ENCODE assay signal across 8 cellular contexts in the genomic region with DNA sequence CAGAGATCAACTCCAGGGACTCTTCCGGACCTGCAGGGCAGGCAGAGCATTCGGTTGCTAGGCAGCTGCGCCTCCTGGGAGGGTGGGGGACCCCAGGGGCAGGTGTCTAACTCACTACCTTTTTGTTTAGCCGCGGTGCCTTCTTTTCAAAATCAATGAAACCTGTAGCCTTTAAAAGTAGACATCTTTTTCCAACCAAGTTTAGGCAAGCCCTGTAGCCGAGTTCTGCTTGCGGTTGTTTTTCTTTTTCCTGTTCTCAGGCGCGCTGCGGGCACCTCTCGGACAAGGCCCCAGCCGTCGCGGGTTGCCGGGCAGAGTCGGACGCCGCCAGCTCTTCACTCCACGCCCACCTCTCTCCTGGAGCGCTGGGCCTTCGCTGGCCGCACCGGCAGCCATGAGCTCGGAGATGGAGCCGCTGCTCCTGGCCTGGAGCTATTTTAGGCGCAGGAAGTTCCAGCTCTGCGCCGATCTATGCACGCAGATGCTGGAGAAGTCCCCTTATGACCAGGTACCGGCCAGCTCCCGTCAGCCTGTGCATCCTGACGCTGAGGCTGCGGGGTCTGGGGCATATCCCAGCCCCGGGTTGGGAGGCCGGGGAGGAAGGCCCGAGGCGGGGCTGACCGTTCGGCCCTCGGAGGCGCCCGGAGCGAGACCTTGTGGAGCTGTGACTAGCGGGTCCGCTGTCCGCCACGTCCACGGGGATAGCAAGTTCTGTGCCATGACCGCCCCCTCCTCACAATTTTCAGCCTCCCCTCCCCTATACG. TPM values are rescaled to one million over a fixed set of nuclear protein-coding genes. Genes with fewer than 3 reads are reported as not detected.
DNase-seq lines count a peak whose midpoint lies in the region; ATAC-seq, FAIRE-seq and TF ChIP-seq lines count a peak whose summit lies in the region.

TTC8 (plus strand) TSS at position 338 of the 764 bp plus-strand sequence; CDS start at position 395, 57 bp downstream.

- H3K9ac ChIP-seq in H1 (replicated peaks in 1 of 4; ENCODE audit: extremely low read depth in 1 of 4, low read depth in 3 of 4, low read length in 3 of 4): peak within 1 kb of the TSS; percentile 62 to 94 (median 77)

- H4K91ac ChIP-seq in H1 (replicated peaks; ENCODE audit: insufficient read length, low read length): no peak within 1 kb of the TSS

- peak within 1 kb of the TSS; percentile 74 for H2BK5ac ChIP-seq in H1 (ENCODE audit: low read depth, low read length)

- peak; percentile 89 for DNase-seq in COR-L47 (lab: John Stamatoyannopoulos, UW)
- DNase-seq in HTR-8/SVneo (ENCODE audit: insufficient read length, low spot score): peak; percentile 85
- DNase-seq in NOMO-1 treated with DMSO at 0.1 percent for 48 hours (lab: John Stamatoyannopoulos, UW; ENCODE audit: unreplicated experiment): peak; percentile 90
- peak; percentile 91 for DNase-seq in activated CD8-positive, alpha-beta memory T cell treated with anti-CD3 and anti-CD28 coated beads, Interleukin-2, amount 10 ng/mL, durations not matched to agents 7 days and 5 days
- DNase-seq in H1 (ENCODE audit: low read depth in 1 of 2, low spot score in 2 of 2): peak; percentile 47 to 88
- DNase-seq in memory B cell (ENCODE audit: low spot score in 2 of 2): peak; percentile 88 to 91
- DNase-seq in stimulated activated CD8-positive, alpha-beta memory T cell treated with anti-CD3 and anti-CD28 coated beads, Interleukin-12 subunit alpha, Interleukin-12 subunit beta, amount 100 ng/mL, for 1 hour (ENCODE audit: low read depth): peak; percentile 71

- CTCF ChIA-PET in activated CD8-positive, alpha-beta memory T cell treated with anti-CD3 and anti-CD28 coated beads, Interleukin-2, amount 10 ng/mL, durations not matched to agents 7 days and 5 days (lab: Charles Lee): interaction anchor here (0.6 to 2.3 kb wide), 8 partner anchors 14 to 611 kb away, joined by 3 to 9 read pairs (median 3); partner anchors contain the start of gene EML5
- CTCF ChIA-PET in H1 (lab: Charles Lee; ENCODE audit: partially characterized antibody): interaction anchor here (0.7 to 1.4 kb wide), 6 partner anchors 29 to 1557 kb away, joined by 3 to 6 read pairs (median 4); no protein-coding TSS in a partner anchor

- peaks cover 5% of the 10 kb centered on the region for H3K23me2 ChIP-seq in H1 (ENCODE audit: low read depth, low read length)

- H2BK20ac ChIP-seq in H1 (ENCODE audit: low read length): no peak within 1 kb of the TSS

- H3K27ac ChIP-seq in H1 (ENCODE audit: low read depth, low read length): peak within 1 kb of the TSS; percentile 87

- ATAC-seq in GM21367 (IDR thresholded peaks at IDR 0.05; ENCODE audit: unreplicated experiment): peak; percentile 99
- ATAC-seq in activated CD8-positive, alpha-beta memory T cell treated with anti-CD3 and anti-CD28 coated beads, Interleukin-2, amount 10 ng/mL, durations not matched to agents 7 days and 5 days: peak; percentile 97
- peak; percentile 92 for ATAC-seq in memory B cell (ENCODE audit: low read depth)

- 1% methylated on average over 39 of the region's 50 CpGs; no CpG with 5 or more reads in 1 of the 2 experiments for WGBS in H1 (ENCODE audit: extremely low coverage in 1 of 2, insufficient coverage in 1 of 2, insufficient read length in 1 of 2, insufficient replicate concordance in 2 of 2, low coverage in 1 of 2, low lambda C conversion rate in 2 of 2, missing lambda C conversion rate in 1 of 2), 2 experiments

- no peak within 1 kb of the TSS for H3K14ac ChIP-seq in H1 (ENCODE audit: insufficient read length)

- H3K18ac ChIP-seq in H1 (ENCODE audit: extremely low read depth, low read length): peak within 1 kb of the TSS; percentile 91

- peak; percentile 64 to 94 for TF ChIP-seq POLR2A in H1 (IDR thresholded peaks at IDR 0.05; ENCODE audit: control extremely low read depth in 1 of 2, low read depth in 2 of 2, low read length in 2 of 2)

- H4K20me1 ChIP-seq in H1 (replicated peaks in 1 of 2; ENCODE audit: control insufficient read depth in 1 of 2, insufficient read depth in 2 of 2, low read length in 2 of 2): no peaks in the 10 kb centered on the region

- H3K4me1 ChIP-seq in H1 (replicated peaks in 1 of 4; ENCODE audit: control insufficient read depth in 3 of 4, insufficient read depth in 4 of 4, low read length in 3 of 4): peaks cover 0 to 3% (median 0%) of the 10 kb centered on the region in 4 experiments; a peak in 1 of 7 replicates

- peak within 1 kb of the TSS; percentile 80 to 85 for H3K4me2 ChIP-seq in H1 (ENCODE audit: insufficient read depth in 1 of 2, low read depth in 2 of 2, low read length in 2 of 2)

- no peaks in the 10 kb centered on the region for H3K36me3 Mint-ChIP-seq in activated CD8-positive, alpha-beta memory T cell treated with anti-CD3 and anti-CD28 coated beads, Interleukin-2, amount 10 ng/mL, durations not matched to agents 7 days and 5 days
- H3K36me3 Mint-ChIP-seq in memory B cell: no peaks in the 10 kb centered on the region

- peak within 1 kb of the TSS; percentile 75 to 83 (median 76) for H3K4me3 ChIP-seq in H1 (ENCODE audit: extremely low read depth in 1 of 4, insufficient read depth in 2 of 4, low read depth in 3 of 4, low read length in 4 of 4)

- peak within 1 kb of the TSS; percentile 16 for H2BK120ac ChIP-seq in H1 (replicated peaks; ENCODE audit: low read depth, low read length)

- H3K56ac ChIP-seq in H1 (replicated peaks; ENCODE audit: insufficient read length, low read depth, low read length): peak within 1 kb of the TSS; percentile 89

- H3K27ac Mint-ChIP-seq in activated CD8-positive, alpha-beta memory T cell treated with anti-CD3 and anti-CD28 coated beads, Interleukin-2, amount 10 ng/mL, durations not matched to agents 7 days and 5 days: peak within 1 kb of the TSS; percentile 92
- peak within 1 kb of the TSS; percentile 99 for H3K27ac Mint-ChIP-seq in memory B cell

- H3K79me1 ChIP-seq in H1 (ENCODE audit: low read depth, low read length): no peaks in the 10 kb centered on the region; the same call in 1 of the 2 replicates

- peak within 1 kb of the TSS; percentile 78 for H3K4me3 Mint-ChIP-seq in activated CD8-positive, alpha-beta memory T cell treated with anti-CD3 and anti-CD28 coated beads, Interleukin-2, amount 10 ng/mL, durations not matched to agents 7 days and 5 days
- H3K4me3 Mint-ChIP-seq in memory B cell: peak within 1 kb of the TSS; percentile 88

- H4K8ac ChIP-seq in H1 (ENCODE audit: extremely low read depth, insufficient read depth, low read length): peak within 1 kb of the TSS; percentile 96

- H3K9me3 ChIP-seq in H1 (ENCODE audit: insufficient read depth in 2 of 2, low read depth in 1 of 2, low read length in 1 of 2): no peaks in the 10 kb centered on the region

- no peak within 1 kb of the TSS for H3K4ac ChIP-seq in H1 (replicated peaks; ENCODE audit: insufficient read length, low read depth, low read length)

- no peaks in the 10 kb centered on the region for H3K9me3 Mint-ChIP-seq in activated CD8-positive, alpha-beta memory T cell treated with anti-CD3 and anti-CD28 coated beads, Interleukin-2, amount 10 ng/mL, durations not matched to agents 7 days and 5 days (ENCODE audit: low read depth)
- no peaks in the 10 kb centered on the region for H3K9me3 Mint-ChIP-seq in memory B cell

- H2AFZ ChIP-seq in H1 (ENCODE audit: low read length): peak within 1 kb of the TSS; percentile 100

- TF ChIP-seq RAD21 in H1 (IDR thresholded peaks at IDR 0.05 in 1 of 2, conservative IDR thresholded peaks at IDR 0.05 in 1 of 2; ENCODE audit: low read depth in 2 of 2, low read length in 2 of 2): no peak

- TF ChIP-seq CTCF in H1 (IDR thresholded peaks at IDR 0.05; ENCODE audit: control extremely low read depth in 1 of 3, insufficient read depth in 1 of 3, low read depth in 1 of 3, low read length in 3 of 3): no peak

- peaks cover 13% of the 10 kb centered on the region for H3K4me1 Mint-ChIP-seq in activated CD8-positive, alpha-beta memory T cell treated with anti-CD3 and anti-CD28 coated beads, Interleukin-2, amount 10 ng/mL, durations not matched to agents 7 days and 5 days
- H3K4me1 Mint-ChIP-seq in memory B cell: peaks cover 11% of the 10 kb centered on the region

- peak; percentile 57 for FAIRE-seq in HTR-8/SVneo (lab: Jason Lieb, UNC)
- FAIRE-seq in H1 (lab: Jason Lieb, UNC): peak; percentile 92

- H2BK12ac ChIP-seq in H1 (ENCODE audit: low read depth, low read length): peak within 1 kb of the TSS; percentile 56; the same call in 1 of the 2 replicates

- H3K27me3 ChIP-seq in H1 (replicated peaks in 1 of 4; ENCODE audit: control insufficient read depth in 3 of 4, extremely low read depth in 1 of 4, insufficient read depth in 3 of 4, low read length in 3 of 4): no peaks in the 10 kb centered on the region

- POLR2A ChIA-PET in H1 (lab: Charles Lee; ENCODE audit: partially characterized antibody): interaction anchor here (0.6 to 1.9 kb wide), 6 partner anchors 9 to 142 kb away, joined by 3 to 6 read pairs (median 3); partner anchors contain the start of gene EML5

- peaks cover 22% of the 10 kb centered on the region for H3K27me3 Mint-ChIP-seq in activated CD8-positive, alpha-beta memory T cell treated with anti-CD3 and anti-CD28 coated beads, Interleukin-2, amount 10 ng/mL, durations not matched to agents 7 days and 5 days
- H3K27me3 Mint-ChIP-seq in memory B cell: peaks cover 2% of the 10 kb centered on the region

- TF ChIP-seq EP300 in H1 (IDR thresholded peaks at IDR 0.05; ENCODE audit: borderline replicate concordance in 1 of 2, low read depth in 2 of 2, low read length in 2 of 2): no peak

- H3K23ac ChIP-seq in H1 (ENCODE audit: insufficient read length): no peak within 1 kb of the TSS

- H3K36me3 ChIP-seq in H1 (ENCODE audit: control insufficient read depth in 2 of 4, insufficient read depth in 4 of 4, low read length in 3 of 4): no peaks in the 10 kb centered on the region

- no peaks in the 10 kb centered on the region for H3K79me2 ChIP-seq in H1 (ENCODE audit: control insufficient read depth in 1 of 2, insufficient read depth in 2 of 2, low read length in 2 of 2)

- peak within 1 kb of the TSS; percentile 89 for H4K5ac ChIP-seq in H1 (ENCODE audit: insufficient read length, low read depth, low read length)

- no peak within 1 kb of the TSS for H2AK5ac ChIP-seq in H1 (ENCODE audit: low read depth, low read length)

- no peak within 1 kb of the TSS for H2BK15ac ChIP-seq in H1 (ENCODE audit: low read length)

TF ChIP-seq in H1, 55 proteins besides CTCF, POLR2A, EP300 and RAD21 (continues in another document):
- TF ChIP-seq SIRT6 (IDR thresholded peaks at IDR 0.05; ENCODE audit: low read length): no peak

RNA-seq across cellular contexts. Expression of gene TTC8, which starts in this region (rescaled TPM):
- 1 to 10 TPM; 1.4 to 2.5 TPM for total RNA-seq in activated CD8-positive, alpha-beta memory T cell treated with anti-CD3 and anti-CD28 coated beads, Interleukin-2, amount 10 ng/mL, durations not matched to agents 7 days and 5 days
- 13.1 and 13.5 TPM in 2 replicates for total RNA-seq in H1 (2021; fragmentation: NEBNext Ultra II Directional; extraction: Animal tissue kit (Norgen Biotek cat#: 25700))
- 9.7 and 13.1 TPM in 2 replicates for polyA plus RNA-seq in H1 (2011; rRNA removed)
- 15.0 TPM for polyA plus RNA-seq in H1 (2011; cell fraction: cytosol; rRNA removed)
- polyA plus RNA-seq in H1 (2011; cell fraction: nucleus; rRNA removed): 12.2 TPM
- polyA plus RNA-seq in H1 (2012, experiment 1 of 2): 9.7 to 13.3 TPM (median 11.6 TPM) in 4 replicates
- 4.2 TPM for polyA plus RNA-seq in H1 (2012, experiment 2 of 2)
- 8.7 TPM for polyA plus RNA-seq in H1 (2013, experiment 1 of 2)
- polyA plus RNA-seq in H1 (2013, experiment 2 of 2): 8.5 TPM
- polyA minus RNA-seq in H1 (2011; rRNA and poly(A)+ RNA removed): 11.2 and 16.9 TPM in 2 replicates
- polyA minus RNA-seq in H1 (2011; cell fraction: cytosol; rRNA and poly(A)+ RNA removed): 11.8 TPM
- polyA minus RNA-seq in H1 (2011; cell fraction: nucleus; rRNA and poly(A)+ RNA removed): 11.6 TPM

Comparison
In these comparisons a context has a peak if more than half of its experiments do, and no peak if none do; other contexts are left out.
1. Peak in every context shown above with its lines: DNase-seq, ATAC-seq, H3K4me3 ChIP-seq and H3K27ac ChIP-seq.